Comparison of ENCODE assay signal across 8 cellular contexts in the genomic region with DNA sequence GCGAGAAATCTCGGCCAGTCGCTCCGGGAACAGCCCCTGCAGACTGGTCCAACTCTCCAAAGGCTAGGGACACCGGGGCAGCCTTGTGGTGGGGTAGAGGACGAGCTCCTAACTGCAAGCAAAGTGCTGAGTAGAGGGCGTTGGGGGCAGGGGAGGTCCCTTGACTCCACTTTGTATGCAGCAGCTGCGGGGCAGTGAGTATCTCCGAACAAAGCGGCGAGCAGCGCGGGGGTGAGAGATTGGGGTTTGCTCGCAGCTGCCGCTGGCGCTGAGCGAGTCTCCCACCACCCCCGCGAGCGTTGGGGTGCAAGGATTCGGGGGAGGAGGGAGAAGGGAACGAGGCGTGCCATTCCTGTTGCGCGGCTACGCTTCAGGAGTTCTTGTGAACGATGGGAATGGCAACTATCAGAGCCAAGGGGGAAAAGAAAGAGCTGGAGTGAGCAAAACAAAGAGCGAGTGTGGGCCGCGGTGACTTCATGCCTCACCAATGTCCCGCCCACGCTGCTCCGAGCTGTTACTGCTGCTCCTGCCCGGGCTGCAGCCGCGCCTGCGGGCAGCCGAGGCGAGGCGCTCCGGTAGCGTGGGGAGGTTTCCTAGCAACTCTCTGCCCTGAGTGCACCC. TPM values are rescaled to one million over a fixed set of nuclear protein-coding genes. Genes with fewer than 3 reads are reported as not detected.
DNase-seq lines count a peak whose midpoint lies in the region; ATAC-seq and TF ChIP-seq lines count a peak whose summit lies in the region.

No MANE protein-coding gene starts in this region.

- H4K12ac ChIP-seq in trophoblast cell (ENCODE audit: low read depth, low read length) = peak overlapping the region; percentile 84

- H2BK120ac ChIP-seq in trophoblast cell (ENCODE audit: insufficient read depth, low read length, poor library complexity) = peak overlapping the region; percentile 19

- peak overlapping the region; percentile 94 for H3K27ac ChIP-seq in OCI-LY3 (ENCODE audit: low read length)
- peak overlapping the region; percentile 94 for H3K27ac ChIP-seq in trophoblast cell (ENCODE audit: low read depth, low read length)
- H3K27ac ChIP-seq in aorta (ENCODE audit: low read depth in 1 of 2, low read length in 2 of 2) = peak overlapping the region; percentile 12 to 97

- intact Hi-C loops in left cardiac atrium (cut with DNase I) = no loop called here
- intact Hi-C loops in aorta (cut with DNase I) = no loop called here

- H2AFZ ChIP-seq in OCI-LY3 (ENCODE audit: low read depth, low read length) (peak overlapping the region; percentile 61; the same call in 1 of the 2 replicates), trophoblast cell (ENCODE audit: insufficient read depth, low read length, poor library complexity) (peak overlapping the region; percentile 82)

- DNase-seq in DMS 273 treated with DMSO at 0.1 percent for 48 hours (lab: John Stamatoyannopoulos, UW) (peak; percentile 47), adipocyte (ENCODE audit: low read depth) (peak; percentile 96), left cardiac atrium (peak; percentile 91), trophoblast cell (peak; percentile 93 to 95), aorta (peak; percentile 93 to 95)

- H4K91ac ChIP-seq in trophoblast cell (ENCODE audit: low read depth, low read length) = peak overlapping the region; percentile 89

- H3K4me3 ChIP-seq in OCI-LY3 (ENCODE audit: low read length) (peak overlapping the region; percentile 92), adipocyte (ENCODE audit: low read length) (peak overlapping the region; percentile 83), trophoblast cell (ENCODE audit: low read depth, low read length) (peak overlapping the region; percentile 81), aorta (ENCODE audit: low read length in 2 of 2) (peak overlapping the region; percentile 59 to 83)

- H3K27me3 ChIP-seq in OCI-LY3 (ENCODE audit: low read depth, low read length) (no peaks in the 10 kb centered on the region), adipocyte (replicated peaks; ENCODE audit: control insufficient read depth, insufficient read depth, low read length) (no peaks in the 10 kb centered on the region), trophoblast cell (ENCODE audit: insufficient read depth, low read length) (no peaks in the 10 kb centered on the region), aorta (ENCODE audit: control insufficient read depth in 1 of 2, insufficient read depth in 2 of 2, low read length in 1 of 2) (no peaks in the 10 kb centered on the region)

- H3K4me2 ChIP-seq in OCI-LY3 (ENCODE audit: low read length) (peak overlapping the region; percentile 97), trophoblast cell (ENCODE audit: low read length) (peak overlapping the region; percentile 82)

- H2BK12ac ChIP-seq in trophoblast cell (ENCODE audit: low read length) = peak overlapping the region; percentile 29

- no CpG with 5 or more reads among the region's 42 CpGs for WGBS in trophoblast cell (ENCODE audit: extremely low coverage, insufficient coverage, insufficient read length)
- 1% methylated on average over 42 of the region's 42 CpGs for WGBS in aorta, 2 donors

- TF ChIP-seq CTCF in OCI-LY3 (IDR thresholded peaks at IDR 0.05; ENCODE audit: low read depth, low read length) = no peak

- ATAC-seq in GM19455 (IDR thresholded peaks at IDR 0.05; ENCODE audit: unreplicated experiment) (peak; percentile 64), HG03521 (IDR thresholded peaks at IDR 0.05; ENCODE audit: unreplicated experiment) (peak; percentile 59), left cardiac atrium (peak; percentile 89 to 94), aorta (ENCODE audit: low FRiP score) (peak; percentile 95)

- peak overlapping the region; percentile 63 for H2BK5ac ChIP-seq in trophoblast cell (ENCODE audit: low read depth, low read length, poor library complexity)

- peak overlapping the region; percentile 77 for H4K8ac ChIP-seq in trophoblast cell (ENCODE audit: low read depth, low read length)

- no peak overlapping the region for H2AK5ac ChIP-seq in trophoblast cell (ENCODE audit: low read length)

- H3K18ac ChIP-seq in trophoblast cell (ENCODE audit: low read length) = peak overlapping the region; percentile 78

- no peaks in the 10 kb centered on the region for H4K20me1 ChIP-seq in OCI-LY3 (ENCODE audit: insufficient read depth, low read length)

- peaks cover 45% of the 10 kb centered on the region for H3K79me2 ChIP-seq in OCI-LY3 (ENCODE audit: low read length)
- H3K79me2 ChIP-seq in trophoblast cell (ENCODE audit: control insufficient read depth, insufficient read depth, low read length, poor library complexity) = peaks cover 6% of the 10 kb centered on the region

- peak overlapping the region; percentile 78 for H3K14ac ChIP-seq in trophoblast cell (ENCODE audit: low read length)

- H3K4me1 ChIP-seq in OCI-LY3 (ENCODE audit: low read length) (peaks cover 35% of the 10 kb centered on the region), adipocyte (ENCODE audit: control insufficient read depth, insufficient read depth, low read length) (peaks cover 13% of the 10 kb centered on the region), trophoblast cell (ENCODE audit: control insufficient read depth in 1 of 2, insufficient read depth in 2 of 2, low read length in 2 of 2) (peaks cover 2 to 10% of the 10 kb centered on the region in 2 experiments), aorta (ENCODE audit: control insufficient read depth in 1 of 2, insufficient read depth in 2 of 2, low read length in 2 of 2) (no peaks in the 10 kb centered on the region)

- H3K9me3 ChIP-seq in OCI-LY3 (ENCODE audit: insufficient read depth, low read length) (no peaks in the 10 kb centered on the region), adipocyte (ENCODE audit: control insufficient read depth, low read length) (no peaks in the 10 kb centered on the region), trophoblast cell (ENCODE audit: insufficient read depth, low read depth, low read length) (no peaks in the 10 kb centered on the region), aorta (ENCODE audit: control insufficient read depth, low read length) (no peaks in the 10 kb centered on the region)

- peak overlapping the region; percentile 40 for H3K4ac ChIP-seq in trophoblast cell (ENCODE audit: low read depth, low read length)

- no peaks in the 10 kb centered on the region for H3K36me3 ChIP-seq in OCI-LY3 (replicated peaks; ENCODE audit: low read depth, low read length)
- no peaks in the 10 kb centered on the region for H3K36me3 ChIP-seq in adipocyte (ENCODE audit: control insufficient read depth, insufficient read depth, low read length, severe bottlenecking)
- H3K36me3 ChIP-seq in trophoblast cell (ENCODE audit: control insufficient read depth in 1 of 2, insufficient read depth in 2 of 2, low read length in 2 of 2) = no peaks in the 10 kb centered on the region
- no peaks in the 10 kb centered on the region for H3K36me3 ChIP-seq in aorta (ENCODE audit: control insufficient read depth in 1 of 2, insufficient read depth in 2 of 2, low read length in 1 of 2)

- H3K9ac ChIP-seq in OCI-LY3 (ENCODE audit: low read length) (peak overlapping the region; percentile 85), adipocyte (ENCODE audit: low read length) (peak overlapping the region; percentile 86), trophoblast cell (ENCODE audit: low read length) (peak overlapping the region; percentile 88)

- peaks cover 18% of the 10 kb centered on the region for H3K79me1 ChIP-seq in trophoblast cell (ENCODE audit: low read length)

- H3K23ac ChIP-seq in trophoblast cell (ENCODE audit: low read length) = no peak overlapping the region

RNA-seq across cellular contexts. Expression of gene ITGB8, which starts 0.4 kb away (rescaled TPM):
- 1 to 10 TPM; 4.8 to 5.2 TPM for total RNA-seq in left cardiac atrium
- 0.53 and 0.61 TPM in 2 replicates for polyA plus RNA-seq in trophoblast cell (2013)
- 10 to 100 TPM; 12.0 to 24.7 TPM for total RNA-seq in aorta
- 1 to 10 TPM in 1 of 2 donors, under 1 TPM in 1; 0.63 to 1.1 TPM for polyA plus RNA-seq in aorta

Comparison
In these comparisons a context has a peak if more than half of its experiments do, and no peak if none do; other contexts are left out.
1. Peak in every context shown above with its lines: DNase-seq, ATAC-seq, H3K4me3 ChIP-seq and H3K27ac ChIP-seq.